ENCODE assay signal across 29 cellular contexts in genomic region chr9:80931163-80931562, GRCh38.
"Had no signal": no experiment of that assay in that cellular context is flagged by ENCODE, and none has a peak within 500 bp of the region (broad histone marks: within the 10 kb centered on the region; RNA-seq: fewer than 3 reads in every experiment).

No MANE protein-coding gene starts in this region.

- H3K79me2 ChIP-seq: hepatocyte had no signal

- H3K27me3 ChIP-seq: adrenal gland, body of pancreas, esophagus squamous epithelium, gastroesophageal sphincter, heart right ventricle, hepatocyte had no signal

- H3K36me3 ChIP-seq: adrenal gland, esophagus squamous epithelium, gastroesophageal sphincter, heart right ventricle had no signal

- H3K4me1 ChIP-seq: adrenal gland, body of pancreas, esophagus squamous epithelium, heart right ventricle had no signal

- H3K9me3 ChIP-seq: adrenal gland, body of pancreas, esophagus squamous epithelium, gastroesophageal sphincter had no signal

- ATAC-seq: activated CD8-positive, alpha-beta memory T cell treated with anti-CD3 and anti-CD28 coated beads, Interleukin-2, amount 10 ng/mL, durations not matched to agents 7 days and 5 days; activated CD8-positive, alpha-beta T cell treated with anti-CD3 and anti-CD28 coated beads, Interleukin-2, amount 10 ng/mL, durations not matched to agents 7 days and 5 days; activated naive CD8-positive, alpha-beta T cell treated with anti-CD3 and anti-CD28 coated beads, Interleukin-2, amount 50 U/mL, for 24 hours; body of pancreas; effector memory CD8-positive, alpha-beta T cell; gastroesophageal sphincter; heart right ventricle; WTC11 had no signal

- H3K27ac ChIP-seq: adrenal gland, body of pancreas, esophagus squamous epithelium, gastroesophageal sphincter, heart right ventricle, hepatocyte, VCaP had no signal

- H2AFZ ChIP-seq: hepatocyte had no signal

- FAIRE-seq: colon had no signal

- DNase-seq: activated CD4-positive, alpha-beta memory T cell treated with anti-CD3 and anti-CD28 coated beads for 36 hours; activated CD4-positive, alpha-beta T cell treated with anti-CD3 and anti-CD28 coated beads for 48 hours; activated CD8-positive, alpha-beta memory T cell treated with anti-CD3 and anti-CD28 coated beads, Interleukin-2, amount 10 ng/mL, durations not matched to agents 7 days and 5 days; activated CD8-positive, alpha-beta memory T cell treated with anti-CD3 and anti-CD28 coated beads, Interleukin-2, amount 50 U/mL, for 4 hours; activated CD8-positive, alpha-beta T cell treated with anti-CD3 and anti-CD28 coated beads, Interleukin-2, amount 10 ng/mL, durations not matched to agents 7 days and 5 days; activated effector memory CD4-positive, alpha-beta T cell treated with anti-CD3 and anti-CD28 coated beads, Interleukin-2, amount 50 U/mL, for 16 hours; activated naive CD4-positive, alpha-beta T cell treated with anti-CD3 and anti-CD28 coated beads for 36 hours; activated naive CD8-positive, alpha-beta T cell treated with anti-CD3 and anti-CD28 coated beads for 36 hours; activated naive CD8-positive, alpha-beta T cell treated with anti-CD3 and anti-CD28 coated beads, Interleukin-2, amount 50 U/mL, for 24 hours; activated T-cell treated with anti-CD3 and anti-CD28 coated beads, Interleukin-2, amount 50 U/mL, for 1 hour; activated T-cell treated with anti-CD3 and anti-CD28 coated beads, Interleukin-2, amount 50 U/mL, for 48 hours; adrenal gland; amygdala; aorta; body of pancreas; caudate nucleus; cortex of kidney; dermis blood vessel endothelial cell; effector CD4-positive, alpha-beta T cell; effector memory CD8-positive, alpha-beta T cell; esophagus squamous epithelium; foreskin melanocyte; heart right ventricle; T-helper 2 cell had no signal

- H3K4me3 ChIP-seq: adrenal gland, body of pancreas, esophagus squamous epithelium, gastroesophageal sphincter, heart right ventricle, hepatocyte had no signal

- H3K4me2 ChIP-seq: hepatocyte had no signal
